36 cellular contexts compared by ENCODE assay signal in the genomic region with DNA sequence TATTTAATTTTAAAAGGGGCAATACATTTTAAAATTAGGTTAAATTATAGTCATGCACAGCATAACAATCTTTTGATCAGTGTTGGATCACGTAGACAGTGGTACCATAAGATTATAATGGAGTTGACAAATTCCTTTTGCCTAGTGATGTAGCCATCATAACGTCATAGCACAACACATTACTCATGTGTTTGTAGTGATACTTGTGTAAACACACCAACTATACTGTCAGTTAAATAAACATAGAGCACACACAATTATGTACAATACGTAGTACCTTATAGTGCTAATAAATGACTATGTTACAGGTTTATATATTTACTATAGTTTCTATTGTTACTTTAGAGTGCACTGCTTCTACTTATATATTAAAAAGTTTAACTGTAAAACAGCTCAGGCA. TPM values are rescaled to one million over a fixed set of nuclear protein-coding genes. Genes with fewer than 3 reads are reported as not detected.
"Had no signal": no experiment of that assay in that cellular context is flagged by ENCODE, and none has a peak within 500 bp of the region (broad histone marks: within the 10 kb centered on the region; RNA-seq: fewer than 3 reads in every experiment).

No MANE protein-coding gene starts in this region.

- DNase-seq: dermis blood vessel endothelial cell; effector memory CD4-positive, alpha-beta T cell; erythroblast; esophagus squamous epithelium; foreskin melanocyte; glutamatergic neuron; heart right ventricle; hippocampal formation; left cardiac atrium; left lung; mammary epithelial cell; mesendoderm; midbrain; naive thymus-derived CD8-positive, alpha-beta T cell; nephron progenitor cell; nucleus accumbens; stimulated activated CD4-positive, alpha-beta T cell treated with anti-CD3 and anti-CD28 coated beads, Interleukin-12 subunit alpha, Interleukin-12 subunit beta, amount 100 ng/mL, for 4 hours; stimulated activated CD4-positive, alpha-beta T cell treated with anti-CD3 and anti-CD28 coated beads, Interleukin-1b, Interleukin-23, amount 100 ng/mL, for 48 hours; stimulated activated CD4-positive, alpha-beta T cell treated with anti-CD3 and anti-CD28 coated beads, Interleukin-4, amount 100 ng/mL, for 1 hour; stimulated activated CD8-positive, alpha-beta memory T cell treated with anti-CD3 and anti-CD28 coated beads, Interleukin-4, amount 100 ng/mL, for 48 hours; stimulated activated naive CD4-positive, alpha-beta T cell; stimulated activated naive CD8-positive, alpha-beta T cell treated with anti-CD3 and anti-CD28 coated beads, Interleukin-15, amount 100 ng/mL, for 72 hours; thyroid gland; trophoblast cell had no signal

- H3K27me3 ChIP-seq: right atrium auricular region, thyroid gland had no signal

- H3K9me3 ChIP-seq: esophagus squamous epithelium, left lung, prostate gland, right atrium auricular region, thyroid gland had no signal

- H3K4me1 ChIP-seq: esophagus squamous epithelium, heart right ventricle, left lung, prostate gland, right atrium auricular region, thyroid gland had no signal

- H3K36me3 ChIP-seq: esophagus squamous epithelium, heart right ventricle, left lung, prostate gland, right atrium auricular region, thyroid gland had no signal

- FAIRE-seq: endothelial cell of umbilical vein, islet of Langerhans had no signal

- H3K4me3 ChIP-seq: coronary artery, esophagus squamous epithelium, heart right ventricle, left lung, prostate gland, right atrium auricular region, smooth muscle cell, thyroid gland had no signal

- H3K27ac ChIP-seq: coronary artery, esophagus squamous epithelium, heart right ventricle, left lung, prostate gland, right atrium auricular region, thyroid gland had no signal

RNA-seq across cellular contexts. Expression of a gene that starts 31.2 kb away (rescaled TPM):
- total RNA-seq: dermis blood vessel endothelial cell, endothelial cell of umbilical vein, esophagus squamous epithelium, heart right ventricle, left cardiac atrium, left lung, lower leg skin, mammary epithelial cell, myocyte, osteocyte, prostate gland, right atrium auricular region, sciatic nerve, smooth muscle cell, temporal lobe, thyroid gland, urinary bladder had no signal
- polyA plus RNA-seq: endothelial cell of umbilical vein, heart right ventricle, mammary epithelial cell, smooth muscle cell had no signal
